In genomic region chr1:45521413-45522323, GRCh38 we compare ENCODE assay signal across 1 cellular context.
TF ChIP-seq lines count a peak whose summit lies in the region.

Gene PRDX1 (minus strand): TSS chr1:45521884. CDS start chr1:45519043, 2,841 bp downstream.

TF ChIP-seq in HCT116, 20 proteins besides CTCF, POLR2A, EP300 and RAD21 (continued from another document):
- TF ChIP-seq ZBTB33 (IDR thresholded peaks at IDR 0.05; ENCODE audit: extremely low read depth, insufficient replicate concordance, low read length) (peak; percentile 99), EGR1 (IDR thresholded peaks at IDR 0.05; ENCODE audit: low read depth) (peak; percentile 71), FOSL1 (IDR thresholded peaks at IDR 0.05; ENCODE audit: low read depth) (no peak; the same call in 1 of the 2 replicates), ELF1 (IDR thresholded peaks at IDR 0.05; ENCODE audit: borderline replicate concordance, low read depth) (no peak), JUND (IDR thresholded peaks at IDR 0.05) (peak; percentile 54; the same call in 1 of the 2 replicates), ZFX (IDR thresholded peaks at IDR 0.05) (peak; percentile 65; the same call in 1 of the 2 replicates), ATF3 (IDR thresholded peaks at IDR 0.05) (no peak), EZH2phosphoT487 (IDR thresholded peaks at IDR 0.05; ENCODE audit: borderline replicate concordance) (no peak), ZNF274 (IDR thresholded peaks at IDR 0.05; ENCODE audit: low read depth, low read length) (no peak), MAX (IDR thresholded peaks at IDR 0.05) (peak; percentile 80)
